In genomic region chr5:82605441-82605973, GRCh38 we compare ENCODE assay signal across 17 cellular contexts.
DNase-seq lines count a peak whose midpoint lies in the region; ATAC-seq and TF ChIP-seq lines count a peak whose summit lies in the region.
"Had no signal": no experiment of that assay in that cellular context is flagged by ENCODE, and none has a peak within 500 bp of the region (broad histone marks: within the 10 kb centered on the region; RNA-seq: fewer than 3 reads in every experiment).

No MANE protein-coding gene starts in this region.

- no peaks in the 10 kb centered on the region for H3K27me3 Mint-ChIP-seq in chondrocyte (ENCODE audit: low read depth)

- no peak overlapping the region for H3K27ac Mint-ChIP-seq in chondrocyte (ENCODE audit: unreplicated experiment)
- H3K27ac Mint-ChIP-seq: CD8-positive, alpha-beta T cell; T-helper 1 cell treated with Interleukin-12 subunit alpha and Interleukin-12 subunit beta and Interleukin-4 antibody, amounts not matched to agents 30 μg/mL and 1 μg/mL, for 36 hours had no signal

- TF ChIP-seq CTCF in GM12873 (IDR thresholded peaks at IDR 0.05; ENCODE audit: insufficient read depth, low read depth, low read length, missing control alignments) (peak; percentile 4), chondrocyte (IDR thresholded peaks at IDR 0.05) (no peak), upper lobe of right lung (IDR thresholded peaks at IDR 0.05) (no peak), testis (IDR thresholded peaks at IDR 0.05) (no peak)

- peak; percentile 65 for DNase-seq in chondrocyte (ENCODE audit: low spot score)
- no peak for DNase-seq in upper lobe of right lung
- DNase-seq in head of caudate nucleus: no peak
- DNase-seq in NCI-H526 treated with DMSO at 0.1 percent for 48 hours (lab: John Stamatoyannopoulos, UW): no peak
- no peak for DNase-seq in testis
- DNase-seq: CD8-positive, alpha-beta T cell; DMS79; HCEC 1CT; NCI-H1105 treated with DMSO at 0.1 percent for 48 hours; NCI-H1694; NCI-H2227 treated with DMSO at 0.1 percent for 48 hours; NCI-H524 had no signal

- H3K4me1 Mint-ChIP-seq in chondrocyte (ENCODE audit: low read depth): peaks cover 9% of the 10 kb centered on the region

- H3K4me3 ChIP-seq in upper lobe of right lung: no peak overlapping the region
- H3K4me3 ChIP-seq in testis: no peak overlapping the region
- H3K4me3 ChIP-seq: BLaER1 treated with 17β-estradiol and CSF1 and Interleukin-3, amounts not matched to agents 10 nM and 100 nM had no signal

- 91% methylated on average over 2 of the region's 2 CpGs; no CpG with 5 or more reads in 1 of the 2 donors for WGBS in testis, 2 donors

- peaks cover 30% of the 10 kb centered on the region for H3K9me3 Mint-ChIP-seq in chondrocyte (ENCODE audit: low read depth)

- H3K27me3 ChIP-seq in upper lobe of right lung (no peaks in the 10 kb centered on the region), testis (no peaks in the 10 kb centered on the region)
- H3K27me3 ChIP-seq: BLaER1 treated with 17β-estradiol and CSF1 and Interleukin-3, amounts not matched to agents 10 nM and 100 nM had no signal

- peak; percentile 59 for ATAC-seq in GM19438 (IDR thresholded peaks at IDR 0.05; ENCODE audit: low read depth, unreplicated experiment)
- ATAC-seq in upper lobe of right lung: peak; percentile 30
- ATAC-seq: CD8-positive, alpha-beta T cell had no signal

- intact Hi-C loops in upper lobe of right lung (cut with DNase I) (no loop called here), head of caudate nucleus (cut with DNase I) (no loop called here), testis (cut with DNase I; ENCODE audit: low total_unique reads) (no loop called here)

- H3K27ac ChIP-seq in upper lobe of right lung: no peak overlapping the region
- no peak overlapping the region for H3K27ac ChIP-seq in testis
- H3K27ac ChIP-seq: BLaER1 treated with 17β-estradiol and CSF1 and Interleukin-3, amounts not matched to agents 10 nM and 100 nM; RWPE1 had no signal

- H3K4me1 ChIP-seq in upper lobe of right lung (no peaks in the 10 kb centered on the region), testis (no peaks in the 10 kb centered on the region)

- H3K9me3 ChIP-seq in upper lobe of right lung (no peaks in the 10 kb centered on the region), testis (no peaks in the 10 kb centered on the region)

- H3K4me3 Mint-ChIP-seq in chondrocyte (ENCODE audit: unreplicated experiment): no peak overlapping the region
- H3K4me3 Mint-ChIP-seq: CD8-positive, alpha-beta T cell; T-helper 1 cell treated with Interleukin-12 subunit alpha and Interleukin-12 subunit beta and Interleukin-4 antibody, amounts not matched to agents 30 μg/mL and 1 μg/mL, for 36 hours had no signal

- H3K36me3 Mint-ChIP-seq in chondrocyte (ENCODE audit: low read depth): peaks cover 13% of the 10 kb centered on the region
- H3K36me3 Mint-ChIP-seq: CD8-positive, alpha-beta T cell had no signal

- no peak for TF ChIP-seq POLR2A in testis (IDR thresholded peaks at IDR 0.05)

- H3K36me3 ChIP-seq in upper lobe of right lung (no peaks in the 10 kb centered on the region), testis (ENCODE audit: low read depth, missing control alignments) (no peaks in the 10 kb centered on the region)
- H3K36me3 ChIP-seq: BLaER1 treated with 17β-estradiol and CSF1 and Interleukin-3, amounts not matched to agents 10 nM and 100 nM had no signal
